ENCODE assay signal across 12 cellular contexts in the genomic region with DNA sequence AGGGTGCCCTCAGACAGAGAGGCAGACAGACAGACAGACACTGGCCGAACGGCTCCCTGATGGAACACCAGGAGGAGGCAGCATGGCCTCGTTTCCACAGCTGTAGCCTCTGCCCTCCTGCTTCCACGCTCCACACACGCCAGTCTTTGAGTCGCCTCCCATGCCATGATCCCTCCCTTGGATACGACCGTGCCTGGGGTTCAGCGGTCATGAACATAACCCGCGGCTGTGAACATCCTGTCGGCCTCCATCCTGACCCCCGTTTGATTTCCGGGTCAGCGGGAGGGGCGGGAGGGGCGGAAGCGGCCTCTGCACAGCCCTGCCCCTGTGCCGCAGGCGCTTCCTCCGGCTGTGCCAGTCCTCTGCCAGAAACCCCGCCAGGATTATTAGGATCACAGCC. TPM values are rescaled to one million over a fixed set of nuclear protein-coding genes. Genes with fewer than 3 reads are reported as not detected.
DNase-seq lines count a peak whose midpoint lies in the region; ATAC-seq and TF ChIP-seq lines count a peak whose summit lies in the region.
"Had no signal": no experiment of that assay in that cellular context is flagged by ENCODE, and none has a peak within 500 bp of the region (broad histone marks: within the 10 kb centered on the region; RNA-seq: fewer than 3 reads in every experiment).

No MANE protein-coding gene starts in this region.

- TF ChIP-seq CTCF in PC-3 (conservative IDR thresholded peaks at IDR 0.05; ENCODE audit: low read depth, low read length), result no peak
- no peak for TF ChIP-seq CTCF in sigmoid colon (IDR thresholded peaks at IDR 0.05)
- no peak for TF ChIP-seq CTCF in foreskin fibroblast (IDR thresholded peaks at IDR 0.05; ENCODE audit: low read depth, low read length)

- H3K9me3 ChIP-seq in PC-3 (ENCODE audit: low read length) (no peaks in the 10 kb centered on the region), sigmoid colon (no peaks in the 10 kb centered on the region)

- CTCF ChIA-PET in activated naive CD4-positive, alpha-beta T cell treated with anti-CD3 and anti-CD28 coated beads for 36 hours (lab: Charles Lee), result no interaction called here
- CTCF ChIA-PET in PC-3 (lab: Charles Lee), result no interaction called here

- H4K20me1 ChIP-seq in PC-3 (ENCODE audit: low read length), result no peaks in the 10 kb centered on the region

- H3K79me2 ChIP-seq in PC-3 (ENCODE audit: low read length), result no peaks in the 10 kb centered on the region

- peak overlapping the region; percentile 73 for H3K4me2 ChIP-seq in PC-3 (ENCODE audit: low read length)
- H3K4me2 ChIP-seq: PC-9 had no signal

- peaks cover 50% of the 10 kb centered on the region for H3K36me3 Mint-ChIP-seq in activated naive CD4-positive, alpha-beta T cell treated with anti-CD3 and anti-CD28 coated beads for 36 hours (ENCODE audit: low read depth)
- peaks cover 24% of the 10 kb centered on the region for H3K36me3 Mint-ChIP-seq in effector memory CD8-positive, alpha-beta T cell (ENCODE audit: insufficient read depth)

- peaks cover 4% of the 10 kb centered on the region for H3K4me1 Mint-ChIP-seq in activated naive CD4-positive, alpha-beta T cell treated with anti-CD3 and anti-CD28 coated beads for 36 hours (ENCODE audit: low read depth)
- peaks cover 4 to 20% of the 10 kb centered on the region in 2 donors for H3K4me1 Mint-ChIP-seq in effector memory CD8-positive, alpha-beta T cell (ENCODE audit: low read depth in 2 of 2)

- peak; percentile 76 for ATAC-seq in PC-3
- peak; percentile 90 for ATAC-seq in effector memory CD8-positive, alpha-beta T cell (replicated peaks)
- no peak for ATAC-seq in HG02588 (IDR thresholded peaks at IDR 0.05; ENCODE audit: unreplicated experiment)

- no peaks in the 10 kb centered on the region for H3K9me2 ChIP-seq in PC-3 (replicated peaks; ENCODE audit: low read length)

- TF ChIP-seq POLR2A in sigmoid colon (IDR thresholded peaks at IDR 0.05), result no peak

- H3K27ac ChIP-seq in PC-3 (ENCODE audit: low read length), result no peak overlapping the region
- no peak overlapping the region for H3K27ac ChIP-seq in sigmoid colon
- H3K27ac ChIP-seq: HL-60, PC-9 had no signal

- no peak overlapping the region for H3K9ac ChIP-seq in PC-3 (ENCODE audit: low read length)

- no peaks in the 10 kb centered on the region for H3K36me3 ChIP-seq in PC-3 (ENCODE audit: low read depth, low read length)
- no peaks in the 10 kb centered on the region for H3K36me3 ChIP-seq in sigmoid colon

- H3K4me3 ChIP-seq in PC-3 (ENCODE audit: low read length), result peak overlapping the region; percentile 40
- H3K4me3 ChIP-seq in sigmoid colon, result no peak overlapping the region
- H3K4me3 ChIP-seq in foreskin fibroblast (ENCODE audit: low read depth in 1 of 2, low read length in 2 of 2), result no peak overlapping the region
- H3K4me3 ChIP-seq: PC-9 had no signal

- POLR2A ChIA-PET in PC-3 (lab: Charles Lee; ENCODE audit: unreplicated experiment), result no interaction called here

- H3K27me3 ChIP-seq in PC-3 (ENCODE audit: low read length), result peaks cover 13% of the 10 kb centered on the region; the same call in 1 of the 2 replicates
- no peaks in the 10 kb centered on the region for H3K27me3 ChIP-seq in sigmoid colon

- WGBS in sigmoid colon, 2 donors, result 76 to 78% methylated on average over 22 of the region's 22 CpGs

- H3K9me3 Mint-ChIP-seq in activated naive CD4-positive, alpha-beta T cell treated with anti-CD3 and anti-CD28 coated beads for 36 hours, result peaks cover 21% of the 10 kb centered on the region
- H3K9me3 Mint-ChIP-seq in effector memory CD8-positive, alpha-beta T cell, result no peaks in the 10 kb centered on the region

- BruUV-seq in PC-3 (replicated peaks; lab: Mats Ljungman, UMichigan), result no TSS peak

- no peaks in the 10 kb centered on the region for H3F3A ChIP-seq in PC-3 (ENCODE audit: low read length, unreplicated experiment)

- DNase-seq in activated naive CD4-positive, alpha-beta T cell treated with anti-CD3 and anti-CD28 coated beads for 36 hours, result peak; percentile 7
- DNase-seq in activated naive CD4-positive, alpha-beta T cell treated with Interleukin-2 at 50 U/mL for 16 hours, result no peak
- DNase-seq in PC-3 (peak; percentile 25), sigmoid colon (peak; percentile 65), hippocampal formation (lab: John Stamatoyannopoulos, UW) (no peak), foreskin fibroblast (no peak)
- DNase-seq in effector memory CD8-positive, alpha-beta T cell, result no peak
- DNase-seq: NCI-H1694, PC-9 had no signal

- H3K4me1 ChIP-seq in PC-3 (ENCODE audit: insufficient read depth, low read length) (0 out of 2 replicates have a peak, but pooled peaks cover 5% of the 10 kb centered on the region), sigmoid colon (no peaks in the 10 kb centered on the region)

- H3K4me3 Mint-ChIP-seq in activated naive CD4-positive, alpha-beta T cell treated with anti-CD3 and anti-CD28 coated beads for 36 hours, result peak overlapping the region; percentile 64
- peak overlapping the region in 1 of 2 donors; percentile 52 for H3K4me3 Mint-ChIP-seq in effector memory CD8-positive, alpha-beta T cell

- peak overlapping the region; percentile 50 for H2AFZ ChIP-seq in PC-3 (ENCODE audit: low read length)
- H2AFZ ChIP-seq: PC-9 had no signal

- intact Hi-C loops in activated naive CD4-positive, alpha-beta T cell treated with anti-CD3 and anti-CD28 coated beads for 36 hours (cut with micrococcal nuclease), result no loop called here
- intact Hi-C loops in PC-3 (cut with micrococcal nuclease), result no loop called here
- intact Hi-C loops in sigmoid colon (cut with DNase I), result no loop called here

- TF ChIP-seq EP300 in sigmoid colon (IDR thresholded peaks at IDR 0.05), result no peak

- H3K27me3 Mint-ChIP-seq in activated naive CD4-positive, alpha-beta T cell treated with anti-CD3 and anti-CD28 coated beads for 36 hours (ENCODE audit: low read depth), result no peaks in the 10 kb centered on the region
- H3K27me3 Mint-ChIP-seq in effector memory CD8-positive, alpha-beta T cell, result peaks cover 0 to 9% of the 10 kb centered on the region in 2 donors

- peak overlapping the region; percentile 15 for H3K27ac Mint-ChIP-seq in activated naive CD4-positive, alpha-beta T cell treated with anti-CD3 and anti-CD28 coated beads for 36 hours
- peak overlapping the region in 1 of 2 donors; percentile 19 for H3K27ac Mint-ChIP-seq in effector memory CD8-positive, alpha-beta T cell

RNA-seq across cellular contexts. Expression of a gene that starts 23.4 kb away (rescaled TPM):
- total RNA-seq in activated naive CD4-positive, alpha-beta T cell treated with anti-CD3 and anti-CD28 coated beads for 36 hours, result not detected
- total RNA-seq in PC-3 (2014; rRNA removed), result 0.58 TPM in 1 of 2 replicates, not detected in the other
- total RNA-seq in sigmoid colon, result 1 to 10 TPM in 1 of 4 donors, under 1 TPM in 2, not detected in 1; 0.16 to 1.2 (median 0.83) TPM
- polyA plus RNA-seq in sigmoid colon, result under 1 TPM in 1 of 3 donors, not detected in 2; 0.28 TPM
- polyA plus RNA-seq: BJ had no signal

RNA-seq across cellular contexts. Expression of a gene that starts 48.2 kb away (rescaled TPM):
- 1 to 10 TPM; 8.7 to 8.9 TPM for total RNA-seq in activated naive CD4-positive, alpha-beta T cell treated with anti-CD3 and anti-CD28 coated beads for 36 hours
- 80.4 and 85.7 TPM in 2 replicates for total RNA-seq in PC-3 (2014; rRNA removed)
- 10 to 100 TPM in 2 of 4 donors, 1 to 10 TPM in 2; 6.9 to 12.1 (median 9.9) TPM for total RNA-seq in sigmoid colon
- polyA plus RNA-seq in sigmoid colon, result 10 to 100 TPM in 2 of 3 donors, 1 to 10 TPM in 1; 9.6 to 41.0 (median 24.3) TPM

RNA-seq across cellular contexts. Expression of a gene that starts 48.5 kb away (rescaled TPM):
- total RNA-seq in activated naive CD4-positive, alpha-beta T cell treated with anti-CD3 and anti-CD28 coated beads for 36 hours, result 1 to 10 TPM; 5.5 TPM
- total RNA-seq in PC-3 (2014; rRNA removed), result not detected in 2 replicates
- total RNA-seq in sigmoid colon, result 1 to 10 TPM in 1 of 4 donors, under 1 TPM in 2, not detected in 1; 0.36 to 1.8 (median 0.55) TPM
- polyA plus RNA-seq in sigmoid colon, result 1 to 10 TPM; 3.9 to 9.7 (median 5.4) TPM
- polyA plus RNA-seq: BJ had no signal

Comparison
In these comparisons a context has a peak if more than half of its experiments do, and no peak if none do; other contexts are left out.
1. DNase-seq: peak in activated naive CD4-positive, alpha-beta T cell treated with anti-CD3 and anti-CD28 coated beads for 36 hours (single experiment), PC-3 (single experiment) and sigmoid colon (single experiment); none in activated naive CD4-positive, alpha-beta T cell treated with Interleukin-2 at 50 U/mL for 16 hours (single experiment), effector memory CD8-positive, alpha-beta T cell (0 of 3), hippocampal formation (0 of 2) and foreskin fibroblast (0 of 2).